ENCODE assay signal across 8 cellular contexts in the genomic region with DNA sequence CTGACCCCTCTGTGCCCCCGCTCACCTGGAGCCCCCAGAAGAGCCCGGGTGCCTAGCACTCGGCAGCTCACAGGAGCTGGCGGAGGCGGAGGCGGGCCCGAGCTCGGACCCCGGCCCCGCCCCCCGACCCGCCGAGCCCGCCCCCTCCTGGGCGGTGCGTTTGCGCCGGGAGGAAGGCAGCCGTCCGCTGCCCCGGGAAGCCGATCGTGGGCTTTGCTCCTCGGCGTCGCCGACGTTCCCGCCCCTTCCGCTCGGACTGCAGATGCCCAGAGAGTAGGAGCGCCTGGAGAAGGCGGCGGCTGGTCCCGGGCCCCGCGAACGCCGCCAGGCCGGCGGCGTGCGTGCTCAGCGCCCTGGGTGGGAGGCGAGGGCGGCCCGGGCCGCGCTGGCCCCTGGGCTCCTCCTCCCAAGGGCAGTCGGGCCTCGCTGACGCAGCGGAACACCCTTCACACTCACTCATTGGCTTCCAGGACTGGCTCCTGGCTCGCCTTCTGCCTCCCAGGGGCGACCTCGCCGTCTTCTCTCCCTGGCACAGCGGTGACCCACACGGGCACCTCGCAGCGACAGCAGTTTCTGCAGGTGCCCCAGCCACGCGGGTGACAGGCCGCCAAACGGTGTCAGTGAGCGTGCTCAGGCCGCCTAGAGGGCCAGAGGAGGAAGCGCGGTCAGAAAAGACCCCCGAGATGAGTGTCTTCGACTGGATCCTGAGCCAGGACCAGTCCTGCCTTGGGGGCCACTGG. TPM values are rescaled to one million over a fixed set of nuclear protein-coding genes. Genes with fewer than 3 reads are reported as not detected.
DNase-seq lines count a peak whose midpoint lies in the region; ATAC-seq and TF ChIP-seq lines count a peak whose summit lies in the region.

TSS of gene PLSCR3 (minus strand) at position 74 of the 740 bp plus-strand sequence. CDS start 415 bp downstream, outside the sequence.

- H3K36me3 ChIP-seq in SJCRH30 (no peaks in the 10 kb centered on the region), neural progenitor cell (no peaks in the 10 kb centered on the region), stomach (peaks cover 5 to 28% (median 24%) of the 10 kb centered on the region in 4 donors)

- TF ChIP-seq RAD21 in Ishikawa (IDR thresholded peaks at IDR 0.05; ENCODE audit: low read depth): no peak

- peak in 1 of 4 donors; percentile 28 for TF ChIP-seq POLR2A in stomach (IDR thresholded peaks at IDR 0.05)

- peak within 1 kb of the TSS; percentile 87 for H3K4me2 ChIP-seq in neural progenitor cell

- peaks cover 6% of the 10 kb centered on the region for H3K36me3 Mint-ChIP-seq in neural progenitor cell

- H3F3A ChIP-seq in neural progenitor cell (ENCODE audit: low read depth): peaks cover 16% of the 10 kb centered on the region

- H3K9me3 Mint-ChIP-seq in neural progenitor cell: no peaks in the 10 kb centered on the region

- no peak within 1 kb of the TSS for H3K9ac ChIP-seq in neural progenitor cell

- H3K9me3 ChIP-seq in SJCRH30 (replicated peaks): no peaks in the 10 kb centered on the region
- no peaks in the 10 kb centered on the region for H3K9me3 ChIP-seq in neural progenitor cell (ENCODE audit: low read depth)
- H3K9me3 ChIP-seq in stomach: no peaks in the 10 kb centered on the region

- H3K27ac Mint-ChIP-seq in neural progenitor cell: peak within 1 kb of the TSS; percentile 96

- H3K4me3 ChIP-seq in SJCRH30 (peak within 1 kb of the TSS; percentile 65), foreskin fibroblast (ENCODE audit: low read depth in 1 of 2, low read length in 2 of 2) (peak within 1 kb of the TSS; percentile 78 to 89), neural progenitor cell (peak within 1 kb of the TSS; percentile 90), stomach (peak within 1 kb of the TSS; percentile 79 to 93 (median 84))

- TF ChIP-seq CTCF in foreskin fibroblast (IDR thresholded peaks at IDR 0.05; ENCODE audit: low read depth, low read length) (peak; percentile 11), neural progenitor cell (IDR thresholded peaks at IDR 0.05) (peak; percentile 59), stomach (IDR thresholded peaks at IDR 0.05) (peak in 4 of 7 experiments; percentile 5 to 62 (median 36))

- H3K4me1 Mint-ChIP-seq in neural progenitor cell: peaks cover 10% of the 10 kb centered on the region

- H4K20me1 ChIP-seq in neural progenitor cell (ENCODE audit: low read depth): peaks cover 10% of the 10 kb centered on the region

- H3K4me1 ChIP-seq in SJCRH30: no peaks in the 10 kb centered on the region
- peaks cover 10% of the 10 kb centered on the region for H3K4me1 ChIP-seq in neural progenitor cell
- H3K4me1 ChIP-seq in stomach: peaks cover 18 to 26% (median 25%) of the 10 kb centered on the region in 4 donors

- 0 to 1% (median 0%) methylated on average over 10 to 71 of the region's 71 CpGs for WGBS in stomach, 5 donors

- TF ChIP-seq EP300 in Ishikawa (IDR thresholded peaks at IDR 0.05; ENCODE audit: borderline replicate concordance): no peak
- TF ChIP-seq EP300 in stomach (IDR thresholded peaks at IDR 0.05): no peak

- peaks cover 5% of the 10 kb centered on the region for H3K27me3 Mint-ChIP-seq in neural progenitor cell (ENCODE audit: insufficient read depth, low read depth)

- intact Hi-C loops in stomach (cut with DNase I; ENCODE audit: low total_unique reads): no loop called here

- ATAC-seq in GM21526 (IDR thresholded peaks at IDR 0.05; ENCODE audit: low FRiP score, unreplicated experiment): peak; percentile 68

- DNase-seq in DMS153 (lab: John Stamatoyannopoulos, UW) (peak; percentile 24), SJCRH30 (peak; percentile 81 to 83), foreskin fibroblast (peak; percentile 88 to 95), neural progenitor cell (ENCODE audit: low spot score) (peak; percentile 94), stomach (peak; percentile 88)
- peak; percentile 69 for DNase-seq in activated gamma-delta T cell treated with anti-CD3 and anti-CD28 coated beads, Interleukin-2, amount 50 U/mL, for 16 hours (ENCODE audit: low read depth)

- H3K79me2 ChIP-seq in neural progenitor cell (ENCODE audit: low read depth): no peaks in the 10 kb centered on the region

- H3K4me3 Mint-ChIP-seq in neural progenitor cell: peak within 1 kb of the TSS; percentile 94

- peak within 1 kb of the TSS; percentile 32 for H3K27ac ChIP-seq in SJCRH30
- H3K27ac ChIP-seq in neural progenitor cell: peak within 1 kb of the TSS; percentile 33
- H3K27ac ChIP-seq in stomach: peak within 1 kb of the TSS; percentile 88 to 97 (median 96)

- H3K27me3 ChIP-seq in SJCRH30 (no peaks in the 10 kb centered on the region), neural progenitor cell (peaks cover 5% of the 10 kb centered on the region), stomach (no peaks in the 10 kb centered on the region)

- peak within 1 kb of the TSS; percentile 90 for H2AFZ ChIP-seq in neural progenitor cell (replicated peaks)

TF ChIP-seq in Ishikawa, 13 proteins besides CTCF, POLR2A, EP300 and RAD21:
- TF ChIP-seq ZBTB7A (IDR thresholded peaks at IDR 0.05; ENCODE audit: low read depth): peak; percentile 41; the same call in 1 of the 2 replicates
- TF ChIP-seq CREB1 (IDR thresholded peaks at IDR 0.05; ENCODE audit: low read depth): no peak
- peak; percentile 23; the same call in 1 of the 2 replicates for TF ChIP-seq YY1 (IDR thresholded peaks at IDR 0.05; ENCODE audit: low read depth)
- TF ChIP-seq, protein P1, sequence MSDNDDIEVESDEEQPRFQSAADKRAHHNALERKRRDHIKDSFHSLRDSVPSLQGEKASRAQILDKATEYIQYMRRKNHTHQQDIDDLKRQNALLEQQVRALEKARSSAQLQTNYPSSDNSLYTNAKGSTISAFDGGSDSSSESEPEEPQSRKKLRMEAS (IDR thresholded peaks at IDR 0.05): peak; percentile 77
- TF ChIP-seq TAF1 (IDR thresholded peaks at IDR 0.05; ENCODE audit: low read depth): peak; percentile 59; the same call in 1 of the 2 replicates
- no peak for TF ChIP-seq EGR1 (IDR thresholded peaks at IDR 0.05)

RNA-seq across cellular contexts. Expression of gene PLSCR3, which starts in this region (rescaled TPM):
- total RNA-seq in SJCRH30 (2014; rRNA removed; shearing (Covaris generic)): 5.9 and 6.7 TPM in 2 replicates
- total RNA-seq in neural progenitor cell (ENCODE audit: low replicate concordance) (6.6 and 17.5 TPM in 2 replicates), stomach (100 to 1,000 TPM in 1 of 5 donors, 10 to 100 TPM in 2, 1 to 10 TPM in 1, not detected in 1; 7.9 to 101 (median 29.6) TPM)
- 10 to 100 TPM; 21.9 to 27.1 (median 24.4) TPM for polyA plus RNA-seq in stomach

Comparison
In these comparisons a context has a peak if more than half of its experiments do, and no peak if none do; other contexts are left out.
1. Peak in every context shown above with its lines: DNase-seq, ATAC-seq, H3K4me3 ChIP-seq and H3K27ac ChIP-seq.
2. DNase-seq: peak in every context shown above with its lines; median percentile 94 in neural progenitor cell; 92 in foreskin fibroblast; 88 in stomach; 82 in SJCRH30; 69 in activated gamma-delta T cell treated with anti-CD3 and anti-CD28 coated beads, Interleukin-2, amount 50 U/mL, for 16 hours; 24 in DMS153.
3. H3K27ac ChIP-seq: peak in every context shown above with its lines; median percentile 96 in stomach; 33 in neural progenitor cell; 32 in SJCRH30.